8 cellular contexts compared by ENCODE assay signal in genomic region chr1:99707535-99708142, GRCh38. TPM values are rescaled to one million over a fixed set of nuclear protein-coding genes. Genes with fewer than 3 reads are reported as not detected.
A peak's percentile ranks its signal among the peaks of the same experiment; 100 is the strongest.
DNase-seq lines count a peak whose midpoint lies in the region; ATAC-seq, FAIRE-seq and TF ChIP-seq lines count a peak whose summit lies in the region.

No MANE protein-coding gene starts in this region.

- no peak overlapping the region for H3K4me3 Mint-ChIP-seq in CD8-positive, alpha-beta memory T cell
- no peak overlapping the region for H3K4me3 Mint-ChIP-seq in activated CD4-positive, alpha-beta memory T cell treated with anti-CD3 and anti-CD28 coated beads for 36 hours

- no peak overlapping the region for H3K27ac ChIP-seq in CD8-positive, alpha-beta memory T cell (ENCODE audit: low read depth, low read length)

- H3K36me3 ChIP-seq in CD8-positive, alpha-beta memory T cell (ENCODE audit: insufficient read depth, low read length) = no peaks in the 10 kb centered on the region
- H3K36me3 ChIP-seq in mucosa of descending colon (ENCODE audit: low read depth) = no peaks in the 10 kb centered on the region

- intact Hi-C loops in activated CD4-positive, alpha-beta memory T cell treated with anti-CD3 and anti-CD28 coated beads for 36 hours (cut with micrococcal nuclease) = loop anchor here (1.0 to 5.0 kb wide), 3 partner anchors 225 to 913 kb away; no protein-coding TSS in a partner anchor
- intact Hi-C loops in mucosa of descending colon (cut with DNase I, micrococcal nuclease) = no loop called here

- peaks cover 13 to 23% (median 23%) of the 10 kb centered on the region in 3 donors for H3K4me1 Mint-ChIP-seq in CD8-positive, alpha-beta memory T cell
- H3K4me1 Mint-ChIP-seq in activated CD4-positive, alpha-beta memory T cell treated with anti-CD3 and anti-CD28 coated beads for 36 hours (ENCODE audit: low read depth) = peaks cover 15% of the 10 kb centered on the region

- no peak overlapping the region for H3K27ac Mint-ChIP-seq in CD8-positive, alpha-beta memory T cell
- H3K27ac Mint-ChIP-seq in activated CD4-positive, alpha-beta memory T cell treated with anti-CD3 and anti-CD28 coated beads for 36 hours = no peak overlapping the region

- TF ChIP-seq CTCF in mucosa of descending colon (IDR thresholded peaks at IDR 0.05) = no peak

- POLR2A ChIA-PET in CD8-positive, alpha-beta memory T cell (lab: Charles Lee) = no interaction called here
- POLR2A ChIA-PET in activated CD4-positive, alpha-beta memory T cell treated with anti-CD3 and anti-CD28 coated beads for 36 hours (lab: Charles Lee) = no interaction called here

- no peak overlapping the region for H3K4me3 ChIP-seq in CD8-positive, alpha-beta memory T cell (ENCODE audit: low read length)
- H3K4me3 ChIP-seq in mucosa of descending colon = no peak overlapping the region

- H3K9me3 ChIP-seq in CD8-positive, alpha-beta memory T cell (ENCODE audit: low read length) = no peaks in the 10 kb centered on the region
- no peaks in the 10 kb centered on the region for H3K9me3 ChIP-seq in mucosa of descending colon

- ATAC-seq in GM19351 (IDR thresholded peaks at IDR 0.05; ENCODE audit: unreplicated experiment) = peak; percentile 88
- ATAC-seq in HG03469 (IDR thresholded peaks at IDR 0.05; ENCODE audit: unreplicated experiment) = peak; percentile 79
- ATAC-seq in mucosa of descending colon = peak; percentile 89

- peaks cover 8% of the 10 kb centered on the region for H3K4me1 ChIP-seq in CD8-positive, alpha-beta memory T cell (ENCODE audit: insufficient read depth, low read length)
- H3K4me1 ChIP-seq in mucosa of descending colon (ENCODE audit: low read depth) = no peaks in the 10 kb centered on the region

- no peaks in the 10 kb centered on the region for H3K9me3 Mint-ChIP-seq in CD8-positive, alpha-beta memory T cell
- H3K9me3 Mint-ChIP-seq in activated CD4-positive, alpha-beta memory T cell treated with anti-CD3 and anti-CD28 coated beads for 36 hours = no peaks in the 10 kb centered on the region

- no peaks in the 10 kb centered on the region for H3K27me3 Mint-ChIP-seq in CD8-positive, alpha-beta memory T cell
- no peaks in the 10 kb centered on the region for H3K27me3 Mint-ChIP-seq in activated CD4-positive, alpha-beta memory T cell treated with anti-CD3 and anti-CD28 coated beads for 36 hours

- DNase-seq in CD8-positive, alpha-beta memory T cell = peak in 4 of 5 donors; percentile 4 to 58 (median 33)
- peak; percentile 59 for DNase-seq in NCI-H526 treated with DMSO at 0.1 percent for 48 hours (lab: John Stamatoyannopoulos, UW)
- peak; percentile 73 for DNase-seq in activated CD4-positive, alpha-beta memory T cell treated with anti-CD3 and anti-CD28 coated beads for 36 hours
- DNase-seq in mucosa of descending colon = peak in 2 of 3 donors; percentile 49 to 86
- peak; percentile 91 for DNase-seq in superior temporal gyrus (ENCODE audit: extremely low spot score)

- CTCF ChIA-PET in CD8-positive, alpha-beta memory T cell (lab: Charles Lee) = interaction anchor here (1.3 kb wide), 1 partner anchor 12 kb away, joined by 3 read pairs; no protein-coding TSS in a partner anchor
- CTCF ChIA-PET in activated CD4-positive, alpha-beta memory T cell treated with anti-CD3 and anti-CD28 coated beads for 36 hours (lab: Charles Lee) = interaction anchor here (0.8 to 1.5 kb wide), 4 partner anchors 13 to 532 kb away, joined by 3 to 5 read pairs (median 4); no protein-coding TSS in a partner anchor

- no peaks in the 10 kb centered on the region for H3K27me3 ChIP-seq in CD8-positive, alpha-beta memory T cell (ENCODE audit: insufficient read depth, low read length, poor library complexity, severe bottlenecking)

- peak; percentile 89 for FAIRE-seq in endometrium (lab: Jason Lieb, UNC)

- H3K36me3 Mint-ChIP-seq in CD8-positive, alpha-beta memory T cell = peaks cover 0 to 3% (median 0%) of the 10 kb centered on the region in 3 donors
- H3K36me3 Mint-ChIP-seq in activated CD4-positive, alpha-beta memory T cell treated with anti-CD3 and anti-CD28 coated beads for 36 hours = no peaks in the 10 kb centered on the region

RNA-seq across cellular contexts. Expression of gene FRRS1, which starts 58.8 kb away (rescaled TPM):
- 1 to 10 TPM; 1.6 to 2.0 TPM for total RNA-seq in CD8-positive, alpha-beta memory T cell
- not detected for polyA plus RNA-seq in CD8-positive, alpha-beta memory T cell
- total RNA-seq in activated CD4-positive, alpha-beta memory T cell treated with anti-CD3 and anti-CD28 coated beads for 36 hours = under 1 TPM; 0.64 to 0.77 TPM
- total RNA-seq in mucosa of descending colon = 10 to 100 TPM in 2 of 3 donors, 1 to 10 TPM in 1; 8.4 to 38.0 (median 17.6) TPM

Comparison
In these comparisons a context has a peak if more than half of its experiments do, and no peak if none do; other contexts are left out.
1. DNase-seq: peak in every context shown above with its lines; median percentile 91 in superior temporal gyrus; 73 in activated CD4-positive, alpha-beta memory T cell treated with anti-CD3 and anti-CD28 coated beads for 36 hours; 68 in mucosa of descending colon; 59 in NCI-H526 treated with DMSO at 0.1 percent for 48 hours; 33 in CD8-positive, alpha-beta memory T cell.